Comparison of ENCODE assay signal across 17 cellular contexts in the genomic region with DNA sequence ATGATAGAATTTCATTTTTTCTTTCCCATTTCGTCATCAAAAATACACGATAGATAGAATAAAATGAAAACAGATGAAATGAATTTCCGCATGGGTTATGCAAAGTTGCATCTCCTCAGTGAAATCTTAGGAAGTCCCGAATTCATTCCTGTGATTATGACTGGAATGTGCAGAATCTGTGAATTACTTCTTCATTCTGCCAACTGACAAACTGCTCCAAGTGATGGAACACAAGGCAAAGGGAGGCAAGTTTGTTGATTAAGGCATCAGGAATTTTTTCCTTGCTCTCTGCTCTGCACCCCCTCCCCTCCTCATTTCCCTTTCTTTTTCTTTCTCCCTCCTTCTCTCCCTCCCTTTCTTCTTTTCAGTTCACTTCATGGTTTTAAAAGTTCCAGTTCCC. TPM values are rescaled to one million over a fixed set of nuclear protein-coding genes. Genes with fewer than 3 reads are reported as not detected.
DNase-seq lines count a peak whose midpoint lies in the region; ATAC-seq, FAIRE-seq and TF ChIP-seq lines count a peak whose summit lies in the region.
"Had no signal": no experiment of that assay in that cellular context is flagged by ENCODE, and none has a peak within 500 bp of the region (broad histone marks: within the 10 kb centered on the region; RNA-seq: fewer than 3 reads in every experiment).

No MANE protein-coding gene starts in this region.

- H3F3A ChIP-seq in SK-N-SH (replicated peaks; ENCODE audit: insufficient read depth) = peaks cover 23% of the 10 kb centered on the region

- H3K4me3 ChIP-seq in SK-N-SH (ENCODE audit: low read depth in 2 of 2, low read length in 1 of 2) = no peak overlapping the region
- H3K4me3 ChIP-seq: psoas muscle had no signal

- H3K9ac ChIP-seq in SK-N-SH = no peak overlapping the region

- no peak for TF ChIP-seq CTCF in SK-N-SH (IDR thresholded peaks at IDR 0.05)

- no peaks in the 10 kb centered on the region for H3K36me3 ChIP-seq in SK-N-SH (replicated peaks in 1 of 2; ENCODE audit: control insufficient read depth in 1 of 2, insufficient read depth in 2 of 2, low read length in 1 of 2)

- no peak for DNase-seq in GM12891 (ENCODE audit: insufficient read length, low spot score)
- DNase-seq in SK-N-SH = no peak
- DNase-seq in fibroblast of the conjunctiva (ENCODE audit: low read depth) = peak; percentile 78
- DNase-seq in urothelium cell line (ENCODE audit: low spot score) = peak; percentile 24
- DNase-seq in globus pallidus (ENCODE audit: low spot score) = no peak
- DNase-seq: activated naive CD8-positive, alpha-beta T cell treated with anti-CD3 and anti-CD28 coated beads for 36 hours; cerebellar nuclear complex; hippocampal formation; left colon; NCI-H1048; psoas muscle; Right ventricle myocardium superior had no signal

- POLR2A ChIA-PET in SK-N-SH (lab: Yijun Ruan, JAX) = no interaction called here

- TF ChIP-seq EP300 in SK-N-SH (IDR thresholded peaks at IDR 0.05; ENCODE audit: borderline replicate concordance in 1 of 2, low read depth in 1 of 2, low read length in 1 of 2) = peak in 1 of 2 experiments; percentile 25; a peak in 1 of 4 replicates

- no peak for TF ChIP-seq RAD21 in SK-N-SH (IDR thresholded peaks at IDR 0.05; ENCODE audit: low read length)

- H3K9me3 ChIP-seq in SK-N-SH = no peaks in the 10 kb centered on the region
- H3K9me3 ChIP-seq: psoas muscle had no signal

- CTCF ChIA-PET in SK-N-SH (lab: Yijun Ruan, JAX) = no interaction called here

- FAIRE-seq in GM12891 (lab: Jason Lieb, UNC) = peak; percentile 16
- no peak for FAIRE-seq in urothelium cell line (lab: Jason Lieb, UNC)
- FAIRE-seq: G401.6, GM19239, HepG2 had no signal

- no peaks in the 10 kb centered on the region for H4K20me1 ChIP-seq in SK-N-SH (ENCODE audit: insufficient read depth)

- H3K27ac ChIP-seq in SK-N-SH (ENCODE audit: low read depth in 2 of 2, low read length in 1 of 2) = peak overlapping the region; percentile 43 to 47; a peak in 3 of 4 replicates
- H3K27ac ChIP-seq: psoas muscle had no signal

- no peak overlapping the region for H2AFZ ChIP-seq in SK-N-SH (ENCODE audit: low read depth)

- 30% methylated on average over 4 of the region's 4 CpGs for WGBS in SK-N-SH (ENCODE audit: low lambda C conversion rate)

- peaks cover 0 to 9% of the 10 kb centered on the region in 2 experiments; a peak in 2 of 4 replicates for H3K4me1 ChIP-seq in SK-N-SH (ENCODE audit: control insufficient read depth in 1 of 2, insufficient read depth in 2 of 2, low read depth in 1 of 2, low read length in 1 of 2)
- H3K4me1 ChIP-seq: psoas muscle had no signal

- no peaks in the 10 kb centered on the region for H3K79me2 ChIP-seq in SK-N-SH (ENCODE audit: insufficient read depth)

- no peaks in the 10 kb centered on the region for H3K27me3 ChIP-seq in SK-N-SH (ENCODE audit: insufficient read depth)

- ATAC-seq in HG02973 (IDR thresholded peaks at IDR 0.05; ENCODE audit: unreplicated experiment) (no peak), HG03045 (IDR thresholded peaks at IDR 0.05; ENCODE audit: unreplicated experiment) (no peak)
- ATAC-seq: HepG2, left colon, psoas muscle had no signal

- no peak for TF ChIP-seq POLR2A in GM12891 (IDR thresholded peaks at IDR 0.05; ENCODE audit: low read depth, low read length)

- H3K9me2 ChIP-seq in SK-N-SH = no peaks in the 10 kb centered on the region

- H3K4me2 ChIP-seq in SK-N-SH = no peak overlapping the region

TF ChIP-seq in GM12891, 5 proteins besides CTCF, POLR2A, EP300 and RAD21:
- no peak for TF ChIP-seq POLR2AphosphoS5 (IDR thresholded peaks at IDR 0.05; ENCODE audit: low read depth, low read length)
- no peak for TF ChIP-seq TAF1 (IDR thresholded peaks at IDR 0.05; ENCODE audit: low read depth, low read length)
- no peak for TF ChIP-seq POU2F2 (IDR thresholded peaks at IDR 0.05; ENCODE audit: low read depth, low read length)
- no peak for TF ChIP-seq PAX5 (IDR thresholded peaks at IDR 0.05; ENCODE audit: insufficient read depth, low read length, severe bottlenecking)
- TF ChIP-seq SPI1 (IDR thresholded peaks at IDR 0.05; ENCODE audit: low read depth, low read length) = no peak

TF ChIP-seq in SK-N-SH, 30 proteins besides CTCF, POLR2A, EP300 and RAD21:
- TF ChIP-seq TCF12 (IDR thresholded peaks at IDR 0.05) (peak; percentile 43; the same call in 1 of the 2 replicates), PBX3 (IDR thresholded peaks at IDR 0.05) (peak; percentile 66), SMC3 (IDR thresholded peaks at IDR 0.05; ENCODE audit: low read depth, low read length) (no peak), NFIC (IDR thresholded peaks at IDR 0.05; ENCODE audit: borderline replicate concordance) (no peak), JUND (IDR thresholded peaks at IDR 0.05) (0 out of 2 replicates have a peak, but pooled peaks have one; percentile 25), FOSL2 (IDR thresholded peaks at IDR 0.05; ENCODE audit: borderline replicate concordance, low read depth) (peak; percentile 35; the same call in 1 of the 2 replicates), MEF2A (IDR thresholded peaks at IDR 0.05; ENCODE audit: borderline replicate concordance, low read depth) (no peak)
- TF ChIP-seq, protein P1, sequence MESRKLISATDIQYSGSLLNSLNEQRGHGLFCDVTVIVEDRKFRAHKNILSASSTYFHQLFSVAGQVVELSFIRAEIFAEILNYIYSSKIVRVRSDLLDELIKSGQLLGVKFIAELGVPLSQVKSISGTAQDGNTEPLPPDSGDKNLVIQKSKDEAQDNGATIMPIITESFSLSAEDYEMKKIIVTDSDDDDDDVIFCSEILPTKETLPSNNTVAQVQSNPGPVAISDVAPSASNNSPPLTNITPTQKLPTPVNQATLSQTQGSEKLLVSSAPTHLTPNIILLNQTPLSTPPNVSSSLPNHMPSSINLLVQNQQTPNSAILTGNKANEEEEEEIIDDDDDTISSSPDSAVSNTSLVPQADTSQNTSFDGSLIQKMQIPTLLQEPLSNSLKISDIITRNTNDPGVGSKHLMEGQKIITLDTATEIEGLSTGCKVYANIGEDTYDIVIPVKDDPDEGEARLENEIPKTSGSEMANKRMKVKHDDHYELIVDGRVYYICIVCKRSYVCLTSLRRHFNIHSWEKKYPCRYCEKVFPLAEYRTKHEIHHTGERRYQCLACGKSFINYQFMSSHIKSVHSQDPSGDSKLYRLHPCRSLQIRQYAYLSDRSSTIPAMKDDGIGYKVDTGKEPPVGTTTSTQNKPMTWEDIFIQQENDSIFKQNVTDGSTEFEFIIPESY (IDR thresholded peaks at IDR 0.05; ENCODE audit: borderline replicate concordance, low read depth) = no peak

RNA-seq across cellular contexts. Expression of gene ADGRL4, which starts 37.0 kb away (rescaled TPM):
- polyA plus RNA-seq in GM12891 (2012; ENCODE audit: low read depth, missing spikeins) = not detected
- 0.24 and 0.30 TPM in 2 replicates for polyA plus RNA-seq in SK-N-SH (2012; rRNA removed)
- polyA plus RNA-seq in SK-N-SH (2012; cell fraction: cytosol; rRNA removed) = 0.08 and 0.09 TPM in 2 replicates
- 0.20 TPM in 1 of 2 replicates, not detected in the other for polyA plus RNA-seq in SK-N-SH (2012; cell fraction: nucleus; rRNA removed)
- polyA plus RNA-seq: HepG2 had no signal

Comparison
In these comparisons a context has a peak if more than half of its experiments do, and no peak if none do; other contexts are left out.
1. DNase-seq: peak in fibroblast of the conjunctiva (single experiment) and urothelium cell line (single experiment); none in GM12891 (single experiment), SK-N-SH (single experiment) and globus pallidus (single experiment).